Comparison of ENCODE assay signal across 9 cellular contexts in genomic region chr2:85131116-85131515, GRCh38. TPM values are rescaled to one million over a fixed set of nuclear protein-coding genes. Genes with fewer than 3 reads are reported as not detected.
DNase-seq lines count a peak whose midpoint lies in the region; ATAC-seq and TF ChIP-seq lines count a peak whose summit lies in the region.
"Had no signal": no experiment of that assay in that cellular context is flagged by ENCODE, and none has a peak within 500 bp of the region (broad histone marks: within the 10 kb centered on the region; RNA-seq: fewer than 3 reads in every experiment).

No MANE protein-coding gene starts in this region.

- peaks cover 8% of the 10 kb centered on the region for H3K79me1 ChIP-seq in mesenchymal stem cell (replicated peaks; ENCODE audit: low read length, poor library complexity, severe bottlenecking)

- H3K27me3 ChIP-seq in mesenchymal stem cell (ENCODE audit: control insufficient read depth in 1 of 2, insufficient read depth in 1 of 2, low read length in 2 of 2) = peaks cover 0 to 7% of the 10 kb centered on the region in 2 experiments

- H3K4me3 ChIP-seq in mesenchymal stem cell (ENCODE audit: insufficient read depth in 1 of 2, low read depth in 1 of 2, low read length in 2 of 2) = no peak overlapping the region

- DNase-seq in COLO668 (lab: John Stamatoyannopoulos, UW; ENCODE audit: unreplicated experiment) (peak; percentile 7), mesenchymal stem cell (peak; percentile 46), NOMO-1 treated with dmso at 0.1 percent for 144 hours (lab: John Stamatoyannopoulos, UW; ENCODE audit: unreplicated experiment) (no peak), NCI-H1092 (lab: John Stamatoyannopoulos, UW) (no peak)
- DNase-seq in stimulated activated CD4-positive, alpha-beta T cell treated with anti-CD3 and anti-CD28 coated beads, Interleukin-4, amount 100 ng/mL, for 1 hour = no peak

- peak; percentile 25; the same call in 1 of the 2 replicates for TF ChIP-seq RAD21 in Ishikawa (IDR thresholded peaks at IDR 0.05; ENCODE audit: low read depth)

- peak; percentile 64 to 74 for TF ChIP-seq CTCF in brain (conservative IDR thresholded peaks at IDR 0.05)

- H3K4me3 Mint-ChIP-seq in brain = peak overlapping the region in 1 of 5 experiments; percentile 66

- H3K9me3 ChIP-seq in mesenchymal stem cell (ENCODE audit: control insufficient read depth, low read length) = no peaks in the 10 kb centered on the region

- H2AK5ac ChIP-seq in mesenchymal stem cell (ENCODE audit: low read length, severe bottlenecking) = no peak overlapping the region

- peaks cover 32% of the 10 kb centered on the region for H3K27me3 Mint-ChIP-seq in brain

- peaks cover 20% of the 10 kb centered on the region for H3K4me1 Mint-ChIP-seq in brain

- H2BK120ac ChIP-seq in mesenchymal stem cell (ENCODE audit: low read depth, low read length) = no peak overlapping the region

- H3K18ac ChIP-seq in mesenchymal stem cell (ENCODE audit: low read depth in 1 of 2, low read length in 2 of 2) = no peak overlapping the region

- H3K27ac ChIP-seq in mesenchymal stem cell (ENCODE audit: low read length, poor library complexity, severe bottlenecking) = no peak overlapping the region
- H3K27ac ChIP-seq: epithelial cell of prostate had no signal

- H3K4me2 ChIP-seq in mesenchymal stem cell (ENCODE audit: low read length, poor library complexity, severe bottlenecking) = no peak overlapping the region

- H4K8ac ChIP-seq in mesenchymal stem cell (ENCODE audit: low read length) = no peak overlapping the region

- no peak overlapping the region for H2BK5ac ChIP-seq in mesenchymal stem cell (ENCODE audit: low read depth, low read length, poor library complexity, severe bottlenecking)

- TF ChIP-seq EP300 in Ishikawa (IDR thresholded peaks at IDR 0.05; ENCODE audit: borderline replicate concordance) = no peak

- no peak overlapping the region for H3K4ac ChIP-seq in mesenchymal stem cell (ENCODE audit: low read depth in 1 of 2, low read length in 2 of 2)

- H3K4me1 ChIP-seq in mesenchymal stem cell (ENCODE audit: control insufficient read depth, insufficient read depth, low read depth, low read length) = peaks cover 20% of the 10 kb centered on the region

- H3K9me3 Mint-ChIP-seq in brain = peaks cover 0 to 4% (median 0%) of the 10 kb centered on the region in 5 experiments

- no peak for ATAC-seq in GM21576 (IDR thresholded peaks at IDR 0.05; ENCODE audit: unreplicated experiment)

- H2BK12ac ChIP-seq in mesenchymal stem cell (ENCODE audit: low read length in 2 of 2) = no peak overlapping the region

- no peak overlapping the region for H3K14ac ChIP-seq in mesenchymal stem cell (ENCODE audit: low read length in 2 of 2)

- H3K9ac ChIP-seq in mesenchymal stem cell (ENCODE audit: low read length) = no peak overlapping the region

- WGBS in mesenchymal stem cell = 42% methylated on average over 5 of the region's 7 CpGs

- H2AFZ ChIP-seq in mesenchymal stem cell (ENCODE audit: low read depth, low read length) = no peak overlapping the region

- H2BK15ac ChIP-seq in mesenchymal stem cell (ENCODE audit: low read depth, poor library complexity, severe bottlenecking) = no peak overlapping the region

- H3K36me3 Mint-ChIP-seq in brain = no peaks in the 10 kb centered on the region

- no peaks in the 10 kb centered on the region for H3K36me3 ChIP-seq in mesenchymal stem cell (ENCODE audit: control insufficient read depth in 1 of 2, insufficient read depth in 2 of 2, low read depth in 1 of 2, low read length in 2 of 2)

- no peak overlapping the region for H3K23ac ChIP-seq in mesenchymal stem cell (ENCODE audit: low read length in 2 of 2)

- H4K91ac ChIP-seq in mesenchymal stem cell (ENCODE audit: low read length) = no peak overlapping the region

- H3K27ac Mint-ChIP-seq in brain = no peak overlapping the region

TF ChIP-seq in Ishikawa, 13 proteins besides CTCF, POLR2A, EP300 and RAD21:
- TF ChIP-seq MAX (IDR thresholded peaks at IDR 0.05) (no peak), USF1 (IDR thresholded peaks at IDR 0.05) (no peak), FOXM1 (IDR thresholded peaks at IDR 0.05; ENCODE audit: borderline replicate concordance, low read depth) (no peak), TEAD4 (IDR thresholded peaks at IDR 0.05) (no peak), EGR1 (IDR thresholded peaks at IDR 0.05) (no peak), ZBTB7A (IDR thresholded peaks at IDR 0.05; ENCODE audit: low read depth) (no peak), YY1 (IDR thresholded peaks at IDR 0.05; ENCODE audit: low read depth) (no peak), NFIC (IDR thresholded peaks at IDR 0.05) (no peak), CREB1 (IDR thresholded peaks at IDR 0.05; ENCODE audit: low read depth) (no peak)

RNA-seq across cellular contexts. Expression of gene TCF7L1, which starts 2.1 kb away (rescaled TPM):
- polyA plus RNA-seq in brain (ENCODE audit: insufficient read depth, low read depth, low replicate concordance) = 15.3 TPM
- 18.8 TPM for polyA plus RNA-seq in mesenchymal stem cell (2013, experiment 1 of 2)
- 18.2 TPM for polyA plus RNA-seq in mesenchymal stem cell (2013, experiment 2 of 2)

Comparison
In these comparisons a context has a peak if more than half of its experiments do, and no peak if none do; other contexts are left out.
1. DNase-seq: peak in COLO668 (single experiment) and mesenchymal stem cell (single experiment); none in NOMO-1 treated with dmso at 0.1 percent for 144 hours (single experiment), NCI-H1092 (single experiment) and stimulated activated CD4-positive, alpha-beta T cell treated with anti-CD3 and anti-CD28 coated beads, Interleukin-4, amount 100 ng/mL, for 1 hour (single experiment).